In the genomic region with DNA sequence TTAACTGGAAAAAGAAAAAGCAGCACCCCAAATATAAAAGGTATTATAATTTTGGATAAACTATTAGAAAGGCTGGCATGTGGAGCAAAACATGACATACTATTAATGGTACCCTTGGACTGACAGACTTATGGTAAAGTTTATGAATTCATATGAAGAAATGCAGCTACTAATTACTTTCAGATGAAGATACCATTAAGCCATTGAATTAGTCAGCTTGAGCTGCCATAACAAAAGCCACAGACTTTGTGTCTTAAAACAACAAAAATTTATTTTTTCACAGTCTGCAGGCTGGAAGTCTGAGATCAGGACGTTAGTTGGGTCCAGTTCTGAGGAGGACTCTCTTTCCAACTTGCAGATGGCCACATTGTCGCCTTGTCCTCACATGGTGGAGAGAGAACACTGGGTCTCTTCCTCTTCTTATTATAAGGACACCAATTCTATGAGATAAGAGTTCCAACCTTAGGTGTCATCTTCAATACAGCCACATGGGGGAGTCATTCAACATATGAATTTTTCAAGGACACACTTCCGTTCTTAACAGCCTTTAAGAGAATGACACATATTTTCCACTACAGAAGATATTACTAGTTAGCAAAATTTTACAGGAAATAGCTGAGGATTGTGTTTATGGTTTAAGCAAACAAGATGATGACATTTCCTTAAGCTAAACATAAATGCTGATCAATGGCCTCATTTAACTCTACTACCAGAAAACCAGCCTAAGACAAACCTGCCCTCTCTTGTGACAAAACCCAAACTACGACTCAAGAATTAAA, we compare ENCODE assay signal across 7 cellular contexts. TPM values are rescaled to one million over a fixed set of nuclear protein-coding genes. Genes with fewer than 3 reads are reported as not detected.
DNase-seq lines count a peak whose midpoint lies in the region; ATAC-seq lines count a peak whose summit lies in the region.

No MANE protein-coding gene starts in this region.

- DNase-seq in GM04503 (ENCODE audit: low read depth), result peak; percentile 57
- DNase-seq in HPDE6-E6E7 (ENCODE audit: extremely low spot score), result peak; percentile 35
- peak; percentile 27 for DNase-seq in NT2/D1 (ENCODE audit: low read depth, low spot score)
- peak; percentile 47 for DNase-seq in activated T-helper 1 cell treated with anti-CD3 and anti-CD28 coated beads, Interleukin-12 subunit alpha, Interleukin-12 subunit beta, Interleukin-2, Interleukin-4 antibody, amounts not matched to agents 30 ng/mL and 10 ng/mL and 1 ng/mL, durations not matched to agents 14 hours and 24 hours and 36 hours (ENCODE audit: low spot score)
- DNase-seq in globus pallidus (ENCODE audit: low spot score), result peak; percentile 49
- DNase-seq in retina, result peak; percentile 7

- H3K36me3 ChIP-seq in NT2/D1 (ENCODE audit: insufficient read depth, insufficient read length, low read length), result no peaks in the 10 kb centered on the region

- no peak overlapping the region for H3K9ac ChIP-seq in NT2/D1 (ENCODE audit: insufficient read length, low read depth)

- ATAC-seq in GM21526 (IDR thresholded peaks at IDR 0.05; ENCODE audit: low FRiP score, unreplicated experiment), result peak; percentile 99

- peaks cover 29% of the 10 kb centered on the region for H3K4me1 Mint-ChIP-seq in activated T-helper 1 cell treated with anti-CD3 and anti-CD28 coated beads, Interleukin-12 subunit alpha, Interleukin-12 subunit beta, Interleukin-2, Interleukin-4 antibody, amounts not matched to agents 30 ng/mL and 10 ng/mL and 1 ng/mL, durations not matched to agents 14 hours and 24 hours and 36 hours (ENCODE audit: low read depth)

- H3K4me3 ChIP-seq in NT2/D1 (ENCODE audit: insufficient read length, low read depth), result no peak overlapping the region

- peak overlapping the region; percentile 9 for H3K4me3 Mint-ChIP-seq in activated T-helper 1 cell treated with anti-CD3 and anti-CD28 coated beads, Interleukin-12 subunit alpha, Interleukin-12 subunit beta, Interleukin-2, Interleukin-4 antibody, amounts not matched to agents 30 ng/mL and 10 ng/mL and 1 ng/mL, durations not matched to agents 14 hours and 24 hours and 36 hours

- H3K36me3 Mint-ChIP-seq in activated T-helper 1 cell treated with anti-CD3 and anti-CD28 coated beads, Interleukin-12 subunit alpha, Interleukin-12 subunit beta, Interleukin-2, Interleukin-4 antibody, amounts not matched to agents 30 ng/mL and 10 ng/mL and 1 ng/mL, durations not matched to agents 14 hours and 24 hours and 36 hours (ENCODE audit: low read depth), result peaks cover 3% of the 10 kb centered on the region

- H3K27me3 ChIP-seq in NT2/D1 (ENCODE audit: insufficient read depth, insufficient read length), result no peaks in the 10 kb centered on the region

- H3K9me3 Mint-ChIP-seq in activated T-helper 1 cell treated with anti-CD3 and anti-CD28 coated beads, Interleukin-12 subunit alpha, Interleukin-12 subunit beta, Interleukin-2, Interleukin-4 antibody, amounts not matched to agents 30 ng/mL and 10 ng/mL and 1 ng/mL, durations not matched to agents 14 hours and 24 hours and 36 hours, result peaks cover 5% of the 10 kb centered on the region

- H3K9me3 ChIP-seq in NT2/D1 (ENCODE audit: insufficient read depth, low read length), result no peaks in the 10 kb centered on the region

- intact Hi-C loops in activated T-helper 1 cell treated with anti-CD3 and anti-CD28 coated beads, Interleukin-12 subunit alpha, Interleukin-12 subunit beta, Interleukin-2, Interleukin-4 antibody, amounts not matched to agents 30 ng/mL and 10 ng/mL and 1 ng/mL, durations not matched to agents 14 hours and 24 hours and 36 hours (cut with micrococcal nuclease), result loop anchor here (1.0 to 10.0 kb wide), 10 partner anchors 8 to 719 kb away; a partner anchor contains a TSS

- H3K4me1 ChIP-seq in NT2/D1 (ENCODE audit: insufficient read depth, insufficient read length), result no peaks in the 10 kb centered on the region

- H3K27me3 Mint-ChIP-seq in activated T-helper 1 cell treated with anti-CD3 and anti-CD28 coated beads, Interleukin-12 subunit alpha, Interleukin-12 subunit beta, Interleukin-2, Interleukin-4 antibody, amounts not matched to agents 30 ng/mL and 10 ng/mL and 1 ng/mL, durations not matched to agents 14 hours and 24 hours and 36 hours (ENCODE audit: insufficient read depth), result no peaks in the 10 kb centered on the region

- H3K27ac Mint-ChIP-seq in activated T-helper 1 cell treated with anti-CD3 and anti-CD28 coated beads, Interleukin-12 subunit alpha, Interleukin-12 subunit beta, Interleukin-2, Interleukin-4 antibody, amounts not matched to agents 30 ng/mL and 10 ng/mL and 1 ng/mL, durations not matched to agents 14 hours and 24 hours and 36 hours, result peak overlapping the region; percentile 83

RNA-seq across cellular contexts. Expression of a gene that starts 56.1 kb away (rescaled TPM):
- total RNA-seq in activated T-helper 1 cell treated with anti-CD3 and anti-CD28 coated beads, Interleukin-12 subunit alpha, Interleukin-12 subunit beta, Interleukin-2, Interleukin-4 antibody, amounts not matched to agents 30 ng/mL and 10 ng/mL and 1 ng/mL, durations not matched to agents 14 hours and 24 hours and 36 hours, result 73.9 and 78.9 TPM in 2 replicates

Comparison
In these comparisons a context has a peak if more than half of its experiments do, and no peak if none do; other contexts are left out.
1. DNase-seq: peak in every context shown above with its lines; median percentile 57 in GM04503; 49 in globus pallidus; 47 in activated T-helper 1 cell treated with anti-CD3 and anti-CD28 coated beads, Interleukin-12 subunit alpha, Interleukin-12 subunit beta, Interleukin-2, Interleukin-4 antibody, amounts not matched to agents 30 ng/mL and 10 ng/mL and 1 ng/mL, durations not matched to agents 14 hours and 24 hours and 36 hours; 35 in HPDE6-E6E7; 27 in NT2/D1; 7 in retina.